In the genomic region with DNA sequence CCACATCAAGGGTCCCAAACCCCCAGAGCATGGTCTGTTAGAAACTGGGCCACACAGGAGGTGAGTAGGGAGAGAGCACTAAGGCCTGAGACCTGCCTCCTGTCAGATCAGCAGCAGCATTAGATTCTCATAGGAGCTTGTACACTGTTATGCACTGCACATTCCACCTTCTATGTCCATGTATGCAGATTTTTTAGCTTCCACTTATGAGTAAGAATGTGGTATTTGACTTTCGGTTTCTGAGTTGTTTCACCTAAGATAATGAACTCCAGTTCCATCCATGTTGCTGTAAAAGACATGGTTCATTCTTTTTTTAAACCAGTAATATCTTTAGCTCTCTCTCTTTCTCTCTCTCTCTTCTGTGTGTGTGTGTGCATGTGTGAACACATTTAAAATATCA, we compare ENCODE assay signal across 11 cellular contexts. TPM values are rescaled to one million over a fixed set of nuclear protein-coding genes. Genes with fewer than 3 reads are reported as not detected.
DNase-seq lines count a peak whose midpoint lies in the region; ATAC-seq and TF ChIP-seq lines count a peak whose summit lies in the region.
"Had no signal": no experiment of that assay in that cellular context is flagged by ENCODE, and none has a peak within 500 bp of the region (broad histone marks: within the 10 kb centered on the region; RNA-seq: fewer than 3 reads in every experiment).

No MANE protein-coding gene starts in this region.

- no peak for TF ChIP-seq CTCF in thyroid gland (IDR thresholded peaks at IDR 0.05)

- in situ Hi-C loops in G401 (cut with HindIII; ENCODE audit: low sequenced_read_pairs), result no loop called here

- no peaks in the 10 kb centered on the region for H3K9me3 Mint-ChIP-seq in activated T-cell treated with anti-CD3 and anti-CD28 coated beads, Interleukin-2, amount 50 U/mL, for 72 hours
- H3K9me3 Mint-ChIP-seq: nephron had no signal

- peak; percentile 24 for ATAC-seq in Right ventricle myocardium superior (ENCODE audit: poor library complexity)
- no peak for ATAC-seq in left ventricle myocardium superior
- peak; percentile 95 for ATAC-seq in HG02973 (IDR thresholded peaks at IDR 0.05; ENCODE audit: unreplicated experiment)
- ATAC-seq in activated T-cell treated with anti-CD3 and anti-CD28 coated beads, Interleukin-2, amount 50 U/mL, for 72 hours (replicated peaks in 1 of 2), result peak; percentile 89 to 91

- H3K27ac ChIP-seq in thyroid gland, result peak overlapping the region; percentile 6 to 67 (median 30)

- H3K27me3 ChIP-seq in thyroid gland, result no peaks in the 10 kb centered on the region

- intact Hi-C loops in Right ventricle myocardium superior (cut with DNase I) (no loop called here), left ventricle myocardium superior (cut with micrococcal nuclease) (no loop called here), thyroid gland (cut with DNase I) (no loop called here)

- peaks cover 21% of the 10 kb centered on the region for H3K27me3 Mint-ChIP-seq in activated T-cell treated with anti-CD3 and anti-CD28 coated beads, Interleukin-2, amount 50 U/mL, for 72 hours (ENCODE audit: low read depth)

- H3K4me1 Mint-ChIP-seq in activated T-cell treated with anti-CD3 and anti-CD28 coated beads, Interleukin-2, amount 50 U/mL, for 72 hours (ENCODE audit: low read depth), result peaks cover 36% of the 10 kb centered on the region

- no peaks in the 10 kb centered on the region for H3K36me3 ChIP-seq in thyroid gland

- H3K36me3 Mint-ChIP-seq in activated T-cell treated with anti-CD3 and anti-CD28 coated beads, Interleukin-2, amount 50 U/mL, for 72 hours (ENCODE audit: insufficient read depth in 2 of 2), result no peaks in the 10 kb centered on the region

- peak overlapping the region; percentile 70 for H3K27ac Mint-ChIP-seq in activated T-cell treated with anti-CD3 and anti-CD28 coated beads, Interleukin-2, amount 50 U/mL, for 72 hours
- H3K27ac Mint-ChIP-seq: nephron had no signal

- peak overlapping the region; percentile 67 to 88 for H3K4me3 Mint-ChIP-seq in activated T-cell treated with anti-CD3 and anti-CD28 coated beads, Interleukin-2, amount 50 U/mL, for 72 hours
- H3K4me3 Mint-ChIP-seq: nephron had no signal

- H3K4me3 ChIP-seq in thyroid gland (replicated peaks in 1 of 3), result no peak overlapping the region

- DNase-seq in Right ventricle myocardium superior, result no peak
- DNase-seq in left ventricle myocardium superior, result no peak
- peak in 1 of 2 donors; percentile 16 for DNase-seq in activated T-cell treated with anti-CD3 and anti-CD28 coated beads, Interleukin-2, amount 50 U/mL, for 72 hours
- DNase-seq in thyroid gland, result no peak
- DNase-seq in G401 (ENCODE audit: low spot score), result no peak
- DNase-seq in NCI-H526 (lab: John Stamatoyannopoulos, UW), result no peak
- DNase-seq in pons (ENCODE audit: low spot score), result no peak
- DNase-seq: cortex of kidney, NCI-H524 had no signal

- TF ChIP-seq POLR2A in thyroid gland (IDR thresholded peaks at IDR 0.05), result no peak

- peaks cover 7 to 9% of the 10 kb centered on the region in 2 donors for H3K4me1 ChIP-seq in thyroid gland

- no peaks in the 10 kb centered on the region for H3K9me3 ChIP-seq in thyroid gland

- WGBS in thyroid gland, 2 donors, result 13 to 30% methylated on average over 1 of the region's 1 CpG

RNA-seq across cellular contexts. Expression of a gene that starts 0.7 kb away (rescaled TPM):
- total RNA-seq in Right ventricle myocardium superior (0.13 TPM), left ventricle myocardium superior (not detected), thyroid gland (under 1 TPM in 1 of 4 donors, not detected in 3; 0.89 TPM)
- total RNA-seq in activated T-cell treated with anti-CD3 and anti-CD28 coated beads, Interleukin-2, amount 50 U/mL, for 72 hours, result 1 to 10 TPM; 2.8 to 3.3 TPM
- total RNA-seq in G401 (2014; rRNA removed; shearing (Covaris generic)), result not detected in 2 replicates
